Comparison of ENCODE assay signal across 20 cellular contexts in genomic region chrX:2342878-2343277, GRCh38.
DNase-seq lines count a peak whose midpoint lies in the region; ATAC-seq and TF ChIP-seq lines count a peak whose summit lies in the region.
"Had no signal": no experiment of that assay in that cellular context is flagged by ENCODE, and none has a peak within 500 bp of the region (broad histone marks: within the 10 kb centered on the region; RNA-seq: fewer than 3 reads in every experiment).

No MANE protein-coding gene starts in this region.

- peaks cover 5 to 43% of the 10 kb centered on the region in 2 donors for H3K9me3 Mint-ChIP-seq in activated naive CD4-positive, alpha-beta T cell treated with anti-CD3 and anti-CD28 coated beads, Interleukin-2, amount 50 U/mL, for 72 hours

- intact Hi-C loops in left ventricle myocardium inferior (cut with micrococcal nuclease): no loop called here

- no peak overlapping the region for H3K27ac Mint-ChIP-seq in activated naive CD4-positive, alpha-beta T cell treated with anti-CD3 and anti-CD28 coated beads, Interleukin-2, amount 50 U/mL, for 72 hours
- H3K27ac Mint-ChIP-seq: activated CD4-positive, alpha-beta T cell treated with anti-CD3 and anti-CD28 coated beads, Interleukin-2, amount 10 ng/mL, durations not matched to agents 24 days and 14 days; activated T-cell treated with anti-CD3 and anti-CD28 coated beads, Interleukin-2, amount 50 U/mL, for 72 hours; effector memory CD8-positive, alpha-beta T cell; stimulated activated memory B cell treated with anti-CD40 and anti-IgM and Interleukin-4, amounts not matched to agents 10 μg/mL and 1 μg/mL and 100 μg/mL, for 72 hours had no signal

- H3K4me1 ChIP-seq in left ventricle myocardium inferior (peaks cover 32% of the 10 kb centered on the region), thoracic aorta (ENCODE audit: control insufficient read depth in 1 of 2, low read depth in 2 of 2) (peaks cover 0 to 18% of the 10 kb centered on the region in 2 donors)
- H3K4me1 ChIP-seq: right lobe of liver, uterus had no signal

- ATAC-seq in thoracic aorta (ENCODE audit: insufficient number of reproducible peaks, low FRiP score, low read depth): peak; percentile 64
- no peak for ATAC-seq in activated naive CD4-positive, alpha-beta T cell treated with anti-CD3 and anti-CD28 coated beads, Interleukin-2, amount 50 U/mL, for 72 hours
- no peak for ATAC-seq in GM21360 (IDR thresholded peaks at IDR 0.05; ENCODE audit: unreplicated experiment)
- ATAC-seq: activated T-cell treated with anti-CD3 and anti-CD28 coated beads, Interleukin-2, amount 50 U/mL, for 72 hours; effector memory CD8-positive, alpha-beta T cell; naive thymus-derived CD8-positive, alpha-beta T cell; right lobe of liver; stimulated activated memory B cell treated with anti-CD40 and anti-IgM and Interleukin-4, amounts not matched to agents 10 μg/mL and 1 μg/mL and 100 μg/mL, for 72 hours had no signal

- in situ Hi-C loops in astrocyte of the cerebellum (cut with HindIII; ENCODE audit: low sequenced_read_pairs) (no loop called here), ACHN (cut with HindIII; ENCODE audit: low pct_ligation_motif_present, low pct_unique_long_range_greater_than_20kb, low sequenced_read_pairs) (no loop called here)

- H3K4me3 ChIP-seq in astrocyte of the cerebellum (ENCODE audit: low read depth, low read length) (no peak overlapping the region), left ventricle myocardium inferior (no peak overlapping the region), thoracic aorta (peak overlapping the region; percentile 27)
- H3K4me3 ChIP-seq: right lobe of liver, uterus had no signal

- H3K27me3 ChIP-seq in left ventricle myocardium inferior (ENCODE audit: low read depth) (no peaks in the 10 kb centered on the region), thoracic aorta (replicated peaks; ENCODE audit: insufficient read depth) (no peaks in the 10 kb centered on the region)
- H3K27me3 ChIP-seq: right lobe of liver, uterus had no signal

- peaks cover 14% of the 10 kb centered on the region for H3K9me3 ChIP-seq in left ventricle myocardium inferior (replicated peaks)
- no peaks in the 10 kb centered on the region for H3K9me3 ChIP-seq in thoracic aorta
- H3K9me3 ChIP-seq: right lobe of liver, uterus had no signal

- H3K36me3 ChIP-seq in left ventricle myocardium inferior: peaks cover 20% of the 10 kb centered on the region
- H3K36me3 ChIP-seq in thoracic aorta: no peaks in the 10 kb centered on the region
- H3K36me3 ChIP-seq: right lobe of liver, uterus had no signal

- no peak for TF ChIP-seq CTCF in astrocyte of the cerebellum (IDR thresholded peaks at IDR 0.05; ENCODE audit: low read depth, low read length, missing control alignments)
- TF ChIP-seq CTCF in left ventricle myocardium inferior (IDR thresholded peaks at IDR 0.05; ENCODE audit: borderline replicate concordance): no peak
- no peak for TF ChIP-seq CTCF in thoracic aorta (IDR thresholded peaks at IDR 0.05)

- H3K27ac ChIP-seq in left ventricle myocardium inferior (replicated peaks): peak overlapping the region; percentile 90
- peak overlapping the region; percentile 22 to 52 for H3K27ac ChIP-seq in thoracic aorta
- H3K27ac ChIP-seq: right lobe of liver, uterus had no signal

- DNase-seq in HCEC 1CT (peak; percentile 71), astrocyte of the cerebellum (ENCODE audit: low read depth) (peak; percentile 49), left ventricle myocardium inferior (no peak), thoracic aorta (ENCODE audit: low spot score) (no peak), ACHN (no peak)
- no peak for DNase-seq in activated naive CD4-positive, alpha-beta T cell treated with anti-CD3 and anti-CD28 coated beads, Interleukin-2, amount 50 U/mL, for 72 hours (ENCODE audit: low spot score in 2 of 2)
- DNase-seq: activated CD4-positive, alpha-beta T cell treated with anti-CD3 and anti-CD28 coated beads, Interleukin-2, amount 10 ng/mL, durations not matched to agents 24 days and 14 days; activated T-cell treated with anti-CD3 and anti-CD28 coated beads, Interleukin-2, amount 50 U/mL, for 72 hours; anterior cingulate cortex; Calu3; effector memory CD8-positive, alpha-beta T cell; head of caudate nucleus; naive thymus-derived CD8-positive, alpha-beta T cell; NCI-H2029; NCI-H526 treated with DMSO at 0.1 percent for 48 hours; right lobe of liver; stimulated activated CD4-positive, alpha-beta T cell treated with anti-CD3 and anti-CD28 coated beads, Interleukin-4, amount 100 ng/mL, for 24 hours; uterus had no signal

- H3K36me3 Mint-ChIP-seq in activated naive CD4-positive, alpha-beta T cell treated with anti-CD3 and anti-CD28 coated beads, Interleukin-2, amount 50 U/mL, for 72 hours: peaks cover 57 to 70% of the 10 kb centered on the region in 2 donors

Comparison
In these comparisons a context has a peak if more than half of its experiments do, and no peak if none do; other contexts are left out.
1. DNase-seq: peak in HCEC 1CT (single experiment) and astrocyte of the cerebellum (single experiment); none in left ventricle myocardium inferior (single experiment), thoracic aorta (single experiment), activated naive CD4-positive, alpha-beta T cell treated with anti-CD3 and anti-CD28 coated beads, Interleukin-2, amount 50 U/mL, for 72 hours (0 of 2) and ACHN (single experiment).